In genomic region chr22:36417281-36417686, GRCh38 we compare ENCODE assay signal across 9 cellular contexts. TPM values are rescaled to one million over a fixed set of nuclear protein-coding genes. Genes with fewer than 3 reads are reported as not detected.
DNase-seq lines count a peak whose midpoint lies in the region; ATAC-seq and TF ChIP-seq lines count a peak whose summit lies in the region.
"Had no signal": no experiment of that assay in that cellular context is flagged by ENCODE, and none has a peak within 500 bp of the region (broad histone marks: within the 10 kb centered on the region; RNA-seq: fewer than 3 reads in every experiment).

No MANE protein-coding gene starts in this region.

- H3K4me3 ChIP-seq in H7 (ENCODE audit: insufficient read depth, low read depth, low read length) (no peak overlapping the region), Peyer's patch (no peak overlapping the region)

- peak; percentile 13 for DNase-seq in H7
- DNase-seq in Peyer's patch: peak; percentile 33 to 88 (median 74)
- peak; percentile 83 for DNase-seq in epithelial cell of prostate (ENCODE audit: low read depth, low spot score)
- DNase-seq in renal cortical epithelial cell (ENCODE audit: low read depth): peak; percentile 65
- no peak for DNase-seq in KG1 (lab: John Stamatoyannopoulos, UW)
- DNase-seq in omental fat pad (ENCODE audit: low spot score): no peak
- DNase-seq: NCI-H526 treated with DMSO at 0.1 percent for 48 hours had no signal

- peak in 1 of 2 donors; percentile 27 for TF ChIP-seq POLR2A in Peyer's patch (IDR thresholded peaks at IDR 0.05)

- TF ChIP-seq CTCF in Peyer's patch (IDR thresholded peaks at IDR 0.05) (no peak), omental fat pad (IDR thresholded peaks at IDR 0.05) (no peak)

- peaks cover 0 to 39% (median 6%) of the 10 kb centered on the region in 4 donors for H3K4me1 ChIP-seq in Peyer's patch

- no peak for ATAC-seq in HG02870 (IDR thresholded peaks at IDR 0.05; ENCODE audit: unreplicated experiment)
- no peak for ATAC-seq in HG03159 (IDR thresholded peaks at IDR 0.05; ENCODE audit: unreplicated experiment)
- no peak for ATAC-seq in omental fat pad (ENCODE audit: low FRiP score)

- no peaks in the 10 kb centered on the region for H3K9me3 ChIP-seq in Peyer's patch

- H3K27me3 ChIP-seq in H7 (ENCODE audit: control insufficient read depth, insufficient read depth, low read length) (no peaks in the 10 kb centered on the region), Peyer's patch (no peaks in the 10 kb centered on the region)

- H3K36me3 ChIP-seq in H7 (replicated peaks; ENCODE audit: control insufficient read depth, insufficient read depth, low read length) (no peaks in the 10 kb centered on the region), Peyer's patch (no peaks in the 10 kb centered on the region)

- peak overlapping the region in 3 of 4 donors; percentile 20 to 72 (median 44) for H3K27ac ChIP-seq in Peyer's patch
- peak overlapping the region; percentile 89 for H3K27ac ChIP-seq in epithelial cell of prostate

RNA-seq across cellular contexts. Expression of gene MYH9, which starts 29.5 kb away (rescaled TPM):
- total RNA-seq in H7 (2014; rRNA removed; shearing (Covaris generic)): 117 and 149 TPM in 2 replicates
- total RNA-seq in Peyer's patch: 100 to 1,000 TPM; 337 to 553 (median 433) TPM
- total RNA-seq in renal cortical epithelial cell: 1,031 and 1,268 TPM in 2 replicates
- total RNA-seq in omental fat pad: 100 to 1,000 TPM; 225 to 463 (median 370) TPM

Comparison
In these comparisons a context has a peak if more than half of its experiments do, and no peak if none do; other contexts are left out.
1. DNase-seq: peak in H7 (single experiment), Peyer's patch (3 of 3), epithelial cell of prostate (single experiment) and renal cortical epithelial cell (single experiment); none in KG1 (single experiment) and omental fat pad (single experiment).